8 cellular contexts compared by ENCODE assay signal in the genomic region with DNA sequence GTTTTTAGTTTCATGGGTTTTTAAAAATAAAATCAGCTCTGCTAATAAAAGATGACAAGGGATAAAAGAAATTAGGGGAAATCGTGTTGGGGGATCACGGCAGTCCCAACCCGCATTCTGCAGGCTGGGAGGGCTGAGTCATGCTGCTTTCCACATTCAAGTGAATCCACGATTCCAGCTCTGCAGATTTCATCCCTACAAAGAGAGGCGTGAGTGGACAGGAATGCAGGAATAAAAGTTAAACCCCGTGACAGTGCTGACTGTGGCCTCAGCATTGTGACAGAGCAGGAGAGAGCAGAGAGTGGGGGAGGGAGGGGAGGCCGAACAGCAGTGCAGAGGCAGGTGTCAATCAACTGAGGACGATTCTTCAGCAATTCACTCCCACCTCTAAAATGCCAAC.
DNase-seq lines count a peak whose midpoint lies in the region; ATAC-seq and TF ChIP-seq lines count a peak whose summit lies in the region.

No MANE protein-coding gene starts in this region.

- ATAC-seq in HG02840 (IDR thresholded peaks at IDR 0.05; ENCODE audit: low FRiP score, unreplicated experiment), result no peak
- no peak for ATAC-seq in GM19397 (IDR thresholded peaks at IDR 0.05; ENCODE audit: unreplicated experiment)

- no peak for TF ChIP-seq CTCF in foreskin fibroblast (IDR thresholded peaks at IDR 0.05; ENCODE audit: low read depth, low read length)

- H3K4me3 ChIP-seq in foreskin fibroblast (ENCODE audit: low read depth in 1 of 2, low read length in 2 of 2), result no peak overlapping the region

- DNase-seq in EH (ENCODE audit: low read depth), result peak; percentile 92
- DNase-seq in RPMI7951 (ENCODE audit: low read depth), result peak; percentile 85
- DNase-seq in foreskin fibroblast, result peak; percentile 81 to 93
- peak; percentile 33 for DNase-seq in retina
- DNase-seq in NCI-H2107 (lab: John Stamatoyannopoulos, UW), result no peak
- DNase-seq in NCI-H345 treated with DMSO at 0.1 percent for 48 hours (lab: John Stamatoyannopoulos, UW; ENCODE audit: unreplicated experiment), result no peak

Comparison
In these comparisons a context has a peak if more than half of its experiments do, and no peak if none do; other contexts are left out.
1. DNase-seq: peak in EH (single experiment), RPMI7951 (single experiment), foreskin fibroblast (2 of 2) and retina (single experiment); none in NCI-H2107 (single experiment) and NCI-H345 treated with DMSO at 0.1 percent for 48 hours (single experiment).